Comparison of ENCODE assay signal across 1 cellular context in the genomic region with DNA sequence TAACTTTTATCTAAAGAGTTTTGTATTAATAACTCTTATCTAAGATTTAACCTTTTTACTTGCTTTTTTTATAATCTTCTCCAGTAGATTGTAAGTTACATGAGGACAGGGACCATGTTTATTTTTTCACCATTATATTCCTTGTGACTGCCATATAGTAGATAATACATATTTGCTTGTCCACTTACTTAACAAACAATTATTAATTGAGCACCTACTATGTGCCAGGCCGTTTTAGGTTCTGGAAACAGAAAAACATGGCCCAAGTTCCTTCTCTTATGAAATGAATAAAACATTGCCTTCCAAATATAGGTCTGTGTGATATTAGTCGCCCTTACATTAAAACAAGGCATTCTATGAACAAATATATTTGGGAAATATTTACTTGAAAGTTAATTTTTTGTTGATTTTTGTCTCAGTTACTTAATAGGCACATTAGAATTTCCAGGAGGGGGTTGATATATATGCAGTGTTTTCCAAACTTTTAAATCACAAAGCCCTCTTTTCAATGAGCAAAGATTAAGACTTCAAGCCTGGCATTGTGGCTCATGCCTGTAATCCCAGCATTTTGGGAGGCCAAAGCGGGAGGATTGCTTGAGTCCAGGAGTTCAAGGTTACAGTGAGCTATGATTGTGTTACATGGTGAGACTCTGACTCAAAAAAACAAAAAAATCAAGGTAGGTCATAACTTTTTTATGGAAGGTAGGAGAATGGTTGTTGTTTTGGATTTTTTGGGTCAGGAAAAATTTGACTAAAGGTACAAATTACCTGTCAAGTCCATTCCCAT.
TF ChIP-seq lines count a peak whose summit lies in the region.

No MANE protein-coding gene starts in this region.

TF ChIP-seq in H1, 55 proteins besides CTCF, POLR2A, EP300 and RAD21:
- no peak for TF ChIP-seq ASH2L (IDR thresholded peaks at IDR 0.05; ENCODE audit: low read length)
- TF ChIP-seq ZNF274 (IDR thresholded peaks at IDR 0.05; ENCODE audit: borderline replicate concordance, extremely low read depth, low read length), result no peak
- no peak for TF ChIP-seq BACH1 (IDR thresholded peaks at IDR 0.05; ENCODE audit: low read length)
- no peak for TF ChIP-seq CBX8 (IDR thresholded peaks at IDR 0.05; ENCODE audit: borderline replicate concordance, low read depth, low read length)
- TF ChIP-seq SP2 (IDR thresholded peaks at IDR 0.05; ENCODE audit: low read length), result no peak
- no peak for TF ChIP-seq RXRA (IDR thresholded peaks at IDR 0.05; ENCODE audit: insufficient read depth, low read depth, low read length)
- TF ChIP-seq, protein P1, sequence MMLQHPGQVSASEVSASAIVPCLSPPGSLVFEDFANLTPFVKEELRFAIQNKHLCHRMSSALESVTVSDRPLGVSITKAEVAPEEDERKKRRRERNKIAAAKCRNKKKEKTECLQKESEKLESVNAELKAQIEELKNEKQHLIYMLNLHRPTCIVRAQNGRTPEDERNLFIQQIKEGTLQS (IDR thresholded peaks at IDR 0.05; ENCODE audit: insufficient read depth, low read depth, low read length), result no peak
- TF ChIP-seq KDM1A (IDR thresholded peaks at IDR 0.05; ENCODE audit: borderline replicate concordance, low read length), result no peak
- TF ChIP-seq, protein P2, sequence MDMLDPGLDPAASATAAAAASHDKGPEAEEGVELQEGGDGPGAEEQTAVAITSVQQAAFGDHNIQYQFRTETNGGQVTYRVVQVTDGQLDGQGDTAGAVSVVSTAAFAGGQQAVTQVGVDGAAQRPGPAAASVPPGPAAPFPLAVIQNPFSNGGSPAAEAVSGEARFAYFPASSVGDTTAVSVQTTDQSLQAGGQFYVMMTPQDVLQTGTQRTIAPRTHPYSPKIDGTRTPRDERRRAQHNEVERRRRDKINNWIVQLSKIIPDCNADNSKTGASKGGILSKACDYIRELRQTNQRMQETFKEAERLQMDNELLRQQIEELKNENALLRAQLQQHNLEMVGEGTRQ (IDR thresholded peaks at IDR 0.05; ENCODE audit: low read length), result no peak
- TF ChIP-seq, protein P3, sequence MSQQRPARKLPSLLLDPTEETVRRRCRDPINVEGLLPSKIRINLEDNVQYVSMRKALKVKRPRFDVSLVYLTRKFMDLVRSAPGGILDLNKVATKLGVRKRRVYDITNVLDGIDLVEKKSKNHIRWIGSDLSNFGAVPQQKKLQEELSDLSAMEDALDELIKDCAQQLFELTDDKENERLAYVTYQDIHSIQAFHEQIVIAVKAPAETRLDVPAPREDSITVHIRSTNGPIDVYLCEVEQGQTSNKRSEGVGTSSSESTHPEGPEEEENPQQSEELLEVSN (IDR thresholded peaks at IDR 0.05), result no peak
